ENCODE assay signal across 37 cellular contexts in genomic region chr18:45913276-45913675, GRCh38.
"Had no signal": no experiment of that assay in that cellular context is flagged by ENCODE, and none has a peak within 500 bp of the region (broad histone marks: within the 10 kb centered on the region; RNA-seq: fewer than 3 reads in every experiment).

No MANE protein-coding gene starts in this region.

- H3K27ac ChIP-seq: adrenal gland, ascending aorta, body of pancreas, brain microvascular endothelial cell, breast epithelium, cardiac muscle cell had no signal

- H3K9me3 Mint-ChIP-seq: activated naive CD4-positive, alpha-beta T cell treated with anti-CD3 and anti-CD28 coated beads for 36 hours; activated naive CD4-positive, alpha-beta T cell treated with anti-CD3 and anti-CD28 coated beads, Interleukin-2, amount 10 ng/mL, durations not matched to agents 7 days and 5 days; activated naive CD4-positive, alpha-beta T cell treated with anti-CD3 and anti-CD28 coated beads, Interleukin-2, amount 50 U/mL, for 24 hours; activated naive CD4-positive, alpha-beta T cell treated with anti-CD3 and anti-CD28 coated beads, Interleukin-2, amount 50 U/mL, for 72 hours; activated naive CD8-positive, alpha-beta T cell treated with anti-CD3 and anti-CD28 coated beads for 36 hours; activated naive CD8-positive, alpha-beta T cell treated with anti-CD3 and anti-CD28 coated beads, Interleukin-2, amount 10 ng/mL, durations not matched to agents 7 days and 5 days; activated naive CD8-positive, alpha-beta T cell treated with anti-CD3 and anti-CD28 coated beads, Interleukin-2, amount 50 U/mL, for 24 hours; activated T-cell treated with anti-CD3 and anti-CD28 coated beads, Interleukin-2, amount 50 U/mL, for 24 hours; activated T-cell treated with anti-CD3 and anti-CD28 coated beads, Interleukin-2, amount 50 U/mL, for 72 hours; activated T-helper 1 cell treated with anti-CD3 and anti-CD28 coated beads, Interleukin-12 subunit alpha, Interleukin-12 subunit beta, Interleukin-2, Interleukin-4 antibody, amounts not matched to agents 30 ng/mL and 10 ng/mL and 1 ng/mL, durations not matched to agents 14 hours and 24 hours and 36 hours; activated T-helper 17 cell treated with anti-CD3 and anti-CD28 coated beads, Interleukin-2, amount 50 U/mL, for 72 hours; activated T-helper 2 cell treated with anti-CD3 and anti-CD28 coated beads, Interferon-gamma antibody, Interleukin-2, Interleukin-4, amounts not matched to agents 10 μg/mL and 5 μg/mL and 100 μg/mL, durations not matched to agents 14 hours and 24 hours and 36 hours; brain; central memory CD8-positive, alpha-beta T cell had no signal

- H3K36me3 Mint-ChIP-seq: activated naive CD4-positive, alpha-beta T cell treated with anti-CD3 and anti-CD28 coated beads, Interleukin-2, amount 50 U/mL, for 72 hours had no signal

- DNase-seq: activated effector memory CD4-positive, alpha-beta T cell treated with anti-CD3 and anti-CD28 coated beads, Interleukin-2, amount 50 U/mL, for 16 hours; activated effector memory CD4-positive, alpha-beta T cell treated with Interleukin-2 at 50 U/mL for 16 hours; activated gamma-delta T cell; activated gamma-delta T cell treated with Interleukin-2 at 50 U/mL for 16 hours; activated naive CD4-positive, alpha-beta T cell; activated naive CD4-positive, alpha-beta T cell treated with anti-CD3 and anti-CD28 coated beads for 36 hours; activated naive CD4-positive, alpha-beta T cell treated with anti-CD3 and anti-CD28 coated beads, Interleukin-2, amount 10 ng/mL, durations not matched to agents 7 days and 5 days; activated naive CD4-positive, alpha-beta T cell treated with anti-CD3 and anti-CD28 coated beads, Interleukin-2, amount 50 U/mL, for 16 hours; activated naive CD4-positive, alpha-beta T cell treated with Interleukin-2 at 50 U/mL for 16 hours; activated naive CD8-positive, alpha-beta T cell treated with anti-CD3 and anti-CD28 coated beads for 36 hours; activated naive CD8-positive, alpha-beta T cell treated with anti-CD3 and anti-CD28 coated beads, Interleukin-2, amount 10 ng/mL, durations not matched to agents 7 days and 5 days; activated naive CD8-positive, alpha-beta T cell treated with anti-CD3 and anti-CD28 coated beads, Interleukin-2, amount 50 U/mL, for 24 hours; activated T-cell treated with anti-CD3 and anti-CD28 coated beads, Interleukin-2, amount 50 U/mL, for 1 hour; activated T-cell treated with anti-CD3 and anti-CD28 coated beads, Interleukin-2, amount 50 U/mL, for 24 hours; activated T-cell treated with anti-CD3 and anti-CD28 coated beads, Interleukin-2, amount 50 U/mL, for 48 hours; activated T-cell treated with anti-CD3 and anti-CD28 coated beads, Interleukin-2, amount 50 U/mL, for 72 hours; adrenal gland; amniotic stem cell; amygdala; anterior cingulate cortex; aorta; body of pancreas; brain microvascular endothelial cell; central memory CD4-positive, alpha-beta T cell; cerebellar nuclear complex had no signal

- H3K4me1 Mint-ChIP-seq: activated naive CD4-positive, alpha-beta T cell treated with anti-CD3 and anti-CD28 coated beads, Interleukin-2, amount 10 ng/mL, durations not matched to agents 7 days and 5 days; activated naive CD4-positive, alpha-beta T cell treated with anti-CD3 and anti-CD28 coated beads, Interleukin-2, amount 50 U/mL, for 24 hours; activated naive CD8-positive, alpha-beta T cell treated with anti-CD3 and anti-CD28 coated beads for 36 hours; activated naive CD8-positive, alpha-beta T cell treated with anti-CD3 and anti-CD28 coated beads, Interleukin-2, amount 50 U/mL, for 24 hours; activated T-helper 17 cell treated with anti-CD3 and anti-CD28 coated beads, Interleukin-2, amount 50 U/mL, for 72 hours; brain; central memory CD8-positive, alpha-beta T cell had no signal

- H3K4me3 ChIP-seq: adrenal gland, ascending aorta, body of pancreas, breast epithelium, cardiac muscle cell had no signal

- H3K9me3 ChIP-seq: adrenal gland, ascending aorta, body of pancreas, breast epithelium had no signal

- H3K27me3 ChIP-seq: adrenal gland, ascending aorta, body of pancreas, brain microvascular endothelial cell, breast epithelium, cardiac muscle cell had no signal

- FAIRE-seq: colon had no signal

- H3K4me3 Mint-ChIP-seq: activated naive CD4-positive, alpha-beta T cell treated with anti-CD3 and anti-CD28 coated beads for 36 hours; activated naive CD4-positive, alpha-beta T cell treated with anti-CD3 and anti-CD28 coated beads, Interleukin-2, amount 10 ng/mL, durations not matched to agents 7 days and 5 days; activated naive CD4-positive, alpha-beta T cell treated with anti-CD3 and anti-CD28 coated beads, Interleukin-2, amount 50 U/mL, for 24 hours; activated naive CD8-positive, alpha-beta T cell; activated naive CD8-positive, alpha-beta T cell treated with anti-CD3 and anti-CD28 coated beads for 36 hours; activated naive CD8-positive, alpha-beta T cell treated with anti-CD3 and anti-CD28 coated beads, Interleukin-2, amount 10 ng/mL, durations not matched to agents 7 days and 5 days; activated naive CD8-positive, alpha-beta T cell treated with anti-CD3 and anti-CD28 coated beads, Interleukin-2, amount 50 U/mL, for 24 hours; activated T-cell treated with anti-CD3 and anti-CD28 coated beads, Interleukin-2, amount 50 U/mL, for 24 hours; activated T-cell treated with anti-CD3 and anti-CD28 coated beads, Interleukin-2, amount 50 U/mL, for 72 hours; activated T-helper 1 cell treated with anti-CD3 and anti-CD28 coated beads, Interleukin-12 subunit alpha, Interleukin-12 subunit beta, Interleukin-2, Interleukin-4 antibody, amounts not matched to agents 30 ng/mL and 10 ng/mL and 1 ng/mL, durations not matched to agents 14 hours and 24 hours and 36 hours; activated T-helper 17 cell treated with anti-CD3 and anti-CD28 coated beads, Interleukin-2, amount 50 U/mL, for 72 hours; brain; central memory CD8-positive, alpha-beta T cell had no signal

- H3K27ac Mint-ChIP-seq: activated naive CD4-positive, alpha-beta T cell treated with anti-CD3 and anti-CD28 coated beads for 36 hours; activated naive CD4-positive, alpha-beta T cell treated with anti-CD3 and anti-CD28 coated beads, Interleukin-2, amount 10 ng/mL, durations not matched to agents 7 days and 5 days; activated naive CD4-positive, alpha-beta T cell treated with anti-CD3 and anti-CD28 coated beads, Interleukin-2, amount 50 U/mL, for 24 hours; activated naive CD4-positive, alpha-beta T cell treated with anti-CD3 and anti-CD28 coated beads, Interleukin-2, amount 50 U/mL, for 72 hours; activated naive CD8-positive, alpha-beta T cell; activated naive CD8-positive, alpha-beta T cell treated with anti-CD3 and anti-CD28 coated beads for 36 hours; activated naive CD8-positive, alpha-beta T cell treated with anti-CD3 and anti-CD28 coated beads, Interleukin-2, amount 10 ng/mL, durations not matched to agents 7 days and 5 days; activated naive CD8-positive, alpha-beta T cell treated with anti-CD3 and anti-CD28 coated beads, Interleukin-2, amount 50 U/mL, for 24 hours; activated T-cell treated with anti-CD3 and anti-CD28 coated beads, Interleukin-2, amount 50 U/mL, for 24 hours; activated T-cell treated with anti-CD3 and anti-CD28 coated beads, Interleukin-2, amount 50 U/mL, for 72 hours; activated T-helper 1 cell treated with anti-CD3 and anti-CD28 coated beads, Interleukin-12 subunit alpha, Interleukin-12 subunit beta, Interleukin-2, Interleukin-4 antibody, amounts not matched to agents 30 ng/mL and 10 ng/mL and 1 ng/mL, durations not matched to agents 14 hours and 24 hours and 36 hours; activated T-helper 17 cell treated with anti-CD3 and anti-CD28 coated beads, Interleukin-2, amount 50 U/mL, for 72 hours; activated T-helper 2 cell treated with anti-CD3 and anti-CD28 coated beads, Interferon-gamma antibody, Interleukin-2, Interleukin-4, amounts not matched to agents 10 μg/mL and 5 μg/mL and 100 μg/mL, durations not matched to agents 14 hours and 24 hours and 36 hours; brain had no signal

- ATAC-seq: activated naive CD4-positive, alpha-beta T cell treated with anti-CD3 and anti-CD28 coated beads, Interleukin-2, amount 50 U/mL, for 72 hours; activated naive CD8-positive, alpha-beta T cell treated with anti-CD3 and anti-CD28 coated beads, Interleukin-2, amount 50 U/mL, for 24 hours; activated T-cell treated with anti-CD3 and anti-CD28 coated beads, Interleukin-2, amount 50 U/mL, for 72 hours; activated T-helper 17 cell treated with anti-CD3 and anti-CD28 coated beads, Interleukin-2, amount 50 U/mL, for 72 hours; body of pancreas had no signal

- H3K4me1 ChIP-seq: adrenal gland, ascending aorta, body of pancreas, breast epithelium had no signal

- H3K27me3 Mint-ChIP-seq: activated naive CD4-positive, alpha-beta T cell treated with anti-CD3 and anti-CD28 coated beads, Interleukin-2, amount 10 ng/mL, durations not matched to agents 7 days and 5 days; activated naive CD4-positive, alpha-beta T cell treated with anti-CD3 and anti-CD28 coated beads, Interleukin-2, amount 50 U/mL, for 24 hours; activated naive CD8-positive, alpha-beta T cell; activated naive CD8-positive, alpha-beta T cell treated with anti-CD3 and anti-CD28 coated beads for 36 hours; activated naive CD8-positive, alpha-beta T cell treated with anti-CD3 and anti-CD28 coated beads, Interleukin-2, amount 10 ng/mL, durations not matched to agents 7 days and 5 days; activated naive CD8-positive, alpha-beta T cell treated with anti-CD3 and anti-CD28 coated beads, Interleukin-2, amount 50 U/mL, for 24 hours; activated T-cell treated with anti-CD3 and anti-CD28 coated beads, Interleukin-2, amount 50 U/mL, for 24 hours; activated T-helper 17 cell treated with anti-CD3 and anti-CD28 coated beads, Interleukin-2, amount 50 U/mL, for 72 hours; brain; central memory CD8-positive, alpha-beta T cell had no signal
